In the genomic region with DNA sequence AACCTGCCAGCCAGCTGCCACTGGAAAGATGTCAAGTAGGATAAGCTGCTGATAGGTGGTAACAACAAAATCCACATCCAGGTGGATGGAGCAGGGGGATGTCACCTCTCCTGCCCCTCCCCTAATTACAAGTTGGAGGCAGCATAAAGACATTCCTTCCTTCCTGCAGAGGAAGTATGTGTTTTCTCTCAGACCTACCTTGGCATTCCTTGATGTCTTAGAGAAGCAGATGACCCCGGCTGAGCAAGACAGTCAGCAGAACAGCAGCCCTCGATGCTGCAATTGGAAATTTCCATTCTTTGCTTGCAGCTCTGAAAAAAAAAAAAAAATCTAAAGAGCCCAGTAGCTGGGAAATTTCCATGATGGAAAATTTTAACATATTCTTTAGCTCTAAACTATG, we compare ENCODE assay signal across 12 cellular contexts.
DNase-seq lines count a peak whose midpoint lies in the region; ATAC-seq lines count a peak whose summit lies in the region.
"Had no signal": no experiment of that assay in that cellular context is flagged by ENCODE, and none has a peak within 500 bp of the region (broad histone marks: within the 10 kb centered on the region; RNA-seq: fewer than 3 reads in every experiment).

No MANE protein-coding gene starts in this region.

- peaks cover 0 to 2% of the 10 kb centered on the region in 2 donors for H3K27me3 Mint-ChIP-seq in CD4-positive, alpha-beta memory T cell

- H3K4me1 Mint-ChIP-seq in CD4-positive, alpha-beta memory T cell = peaks cover 19 to 33% (median 24%) of the 10 kb centered on the region in 4 donors
- H3K4me1 Mint-ChIP-seq: nephron had no signal

- POLR2A ChIA-PET in CD4-positive, alpha-beta memory T cell (lab: Charles Lee; ENCODE audit: partially characterized antibody) = interaction anchor here (0.6 to 10.0 kb wide), 4 partner anchors 41 to 83 kb away, joined by 3 to 176 read pairs (median 8); no protein-coding TSS in a partner anchor

- no peak overlapping the region for H3K23ac ChIP-seq in mesenchymal stem cell (ENCODE audit: low read length in 2 of 2)

- CTCF ChIA-PET in CD4-positive, alpha-beta memory T cell (lab: Charles Lee; ENCODE audit: partially characterized antibody) = interaction anchor here (1.1 to 3.0 kb wide), 6 partner anchors 20 to 137 kb away, joined by 3 to 15 read pairs (median 4); no protein-coding TSS in a partner anchor

- ATAC-seq in HG02981 (IDR thresholded peaks at IDR 0.05; ENCODE audit: unreplicated experiment) (no peak), GM21619 (IDR thresholded peaks at IDR 0.05; ENCODE audit: unreplicated experiment) (no peak)

- H3K79me1 ChIP-seq in mesenchymal stem cell (replicated peaks; ENCODE audit: low read length, poor library complexity, severe bottlenecking) = no peaks in the 10 kb centered on the region

- H3K27ac ChIP-seq in CD4-positive, alpha-beta memory T cell (ENCODE audit: low read depth, low read length) = no peak overlapping the region
- H3K27ac ChIP-seq in HUES48 (ENCODE audit: low read depth, low read length) (peak overlapping the region; percentile 77), mesenchymal stem cell (ENCODE audit: low read length, poor library complexity, severe bottlenecking) (peak overlapping the region; percentile 93)

- WGBS in mesenchymal stem cell = 2% methylated on average over 2 of the region's 2 CpGs

- no peaks in the 10 kb centered on the region for H3K36me3 ChIP-seq in CD4-positive, alpha-beta memory T cell (ENCODE audit: insufficient read depth, low read length)
- H3K36me3 ChIP-seq in HUES48 (ENCODE audit: control insufficient read depth, insufficient read depth, low read length) = no peaks in the 10 kb centered on the region
- H3K36me3 ChIP-seq in mesenchymal stem cell (ENCODE audit: control insufficient read depth in 1 of 2, insufficient read depth in 2 of 2, low read depth in 1 of 2, low read length in 2 of 2) = no peaks in the 10 kb centered on the region
- H3K36me3 ChIP-seq: HAP-1 had no signal

- intact Hi-C loops in CD4-positive, alpha-beta memory T cell (cut with micrococcal nuclease) = no loop called here

- H2BK15ac ChIP-seq in mesenchymal stem cell (ENCODE audit: low read depth, poor library complexity, severe bottlenecking) = no peak overlapping the region

- peak overlapping the region; percentile 37 to 98 (median 93) for H3K27ac Mint-ChIP-seq in CD4-positive, alpha-beta memory T cell
- H3K27ac Mint-ChIP-seq: nephron had no signal

- H2BK12ac ChIP-seq in mesenchymal stem cell (ENCODE audit: low read length in 2 of 2) = peak overlapping the region; percentile 66 to 89

- H2AFZ ChIP-seq in mesenchymal stem cell (ENCODE audit: low read depth, low read length) = peak overlapping the region; percentile 29

- no peak overlapping the region for H3K9ac ChIP-seq in HUES48 (ENCODE audit: low read depth, low read length)
- H3K9ac ChIP-seq in mesenchymal stem cell (ENCODE audit: low read length) = peak overlapping the region; percentile 68

- H3K9me3 ChIP-seq in CD4-positive, alpha-beta memory T cell (ENCODE audit: control insufficient read depth in 1 of 2, low read length in 2 of 2) = no peaks in the 10 kb centered on the region
- H3K9me3 ChIP-seq in HUES48 (ENCODE audit: control insufficient read depth, insufficient read depth, low read length) (no peaks in the 10 kb centered on the region), mesenchymal stem cell (ENCODE audit: control insufficient read depth, low read length) (peaks cover 23% of the 10 kb centered on the region)
- H3K9me3 ChIP-seq: HAP-1 had no signal

- H3K4me3 ChIP-seq in CD4-positive, alpha-beta memory T cell (ENCODE audit: low read length in 2 of 2) = no peak overlapping the region
- H3K4me3 ChIP-seq in HUES48 (ENCODE audit: low read depth, low read length) = no peak overlapping the region
- H3K4me3 ChIP-seq in mesenchymal stem cell (ENCODE audit: insufficient read depth in 1 of 2, low read depth in 1 of 2, low read length in 2 of 2) = peak overlapping the region in 1 of 2 experiments; percentile 33
- H3K4me3 ChIP-seq: HAP-1 had no signal

- H2BK120ac ChIP-seq in mesenchymal stem cell (ENCODE audit: low read depth, low read length) = peak overlapping the region; percentile 34

- H3K27me3 ChIP-seq in CD4-positive, alpha-beta memory T cell (ENCODE audit: insufficient read depth, low read length) = no peaks in the 10 kb centered on the region
- H3K27me3 ChIP-seq in HUES48 (ENCODE audit: control insufficient read depth, insufficient read depth, low read length) = no peaks in the 10 kb centered on the region
- no peaks in the 10 kb centered on the region for H3K27me3 ChIP-seq in mesenchymal stem cell (ENCODE audit: control insufficient read depth in 1 of 2, insufficient read depth in 1 of 2, low read length in 2 of 2)

- peak overlapping the region; percentile 86 for H2AK5ac ChIP-seq in mesenchymal stem cell (ENCODE audit: low read length, severe bottlenecking)

- no peak overlapping the region for H4K8ac ChIP-seq in mesenchymal stem cell (ENCODE audit: low read length)

- H3K4me3 Mint-ChIP-seq in CD4-positive, alpha-beta memory T cell = no peak overlapping the region
- H3K4me3 Mint-ChIP-seq: CD8-positive, alpha-beta memory T cell; nephron had no signal

- H3K4ac ChIP-seq in mesenchymal stem cell (ENCODE audit: low read depth in 1 of 2, low read length in 2 of 2) = peak overlapping the region in 1 of 2 experiments; percentile 86

- no peak overlapping the region for H3K4me2 ChIP-seq in mesenchymal stem cell (ENCODE audit: low read length, poor library complexity, severe bottlenecking)

- H3K4me1 ChIP-seq in CD4-positive, alpha-beta memory T cell (ENCODE audit: insufficient read depth, low read length) = peaks cover 31% of the 10 kb centered on the region
- H3K4me1 ChIP-seq in HUES48 (ENCODE audit: control insufficient read depth, insufficient read depth, low read length) (peaks cover 37% of the 10 kb centered on the region), mesenchymal stem cell (ENCODE audit: control insufficient read depth, insufficient read depth, low read depth, low read length) (peaks cover 20% of the 10 kb centered on the region)
- H3K4me1 ChIP-seq: HAP-1 had no signal

- H4K91ac ChIP-seq in mesenchymal stem cell (ENCODE audit: low read length) = peak overlapping the region; percentile 68

- no peak overlapping the region for H3K14ac ChIP-seq in mesenchymal stem cell (ENCODE audit: low read length in 2 of 2)

- DNase-seq in CD4-positive, alpha-beta memory T cell = no peak
- DNase-seq in cerebellar cortex (ENCODE audit: low spot score) (peak; percentile 79), mesenchymal stem cell (peak; percentile 82), NCI-H1417 treated with DMSO at 0.1 percent for 48 hours (lab: John Stamatoyannopoulos, UW) (no peak), HPDE6-E6E7 (ENCODE audit: extremely low spot score) (no peak)
- DNase-seq: CD8-positive, alpha-beta memory T cell; NCI-H446 had no signal

- peaks cover 0 to 2% (median 0%) of the 10 kb centered on the region in 8 donors for H3K9me3 Mint-ChIP-seq in CD4-positive, alpha-beta memory T cell
- H3K9me3 Mint-ChIP-seq: CD8-positive, alpha-beta memory T cell; nephron had no signal

- H3K18ac ChIP-seq in mesenchymal stem cell (ENCODE audit: low read depth in 1 of 2, low read length in 2 of 2) = peak overlapping the region; percentile 33 to 54

- peak overlapping the region; percentile 79 for H2BK5ac ChIP-seq in mesenchymal stem cell (ENCODE audit: low read depth, low read length, poor library complexity, severe bottlenecking)

- peaks cover 0 to 2% of the 10 kb centered on the region in 2 donors for H3K36me3 Mint-ChIP-seq in CD4-positive, alpha-beta memory T cell
- H3K36me3 Mint-ChIP-seq: CD8-positive, alpha-beta memory T cell had no signal

Comparison
In these comparisons a context has a peak if more than half of its experiments do, and no peak if none do; other contexts are left out.
1. DNase-seq: peak in cerebellar cortex (single experiment) and mesenchymal stem cell (single experiment); none in CD4-positive, alpha-beta memory T cell (0 of 5), NCI-H1417 treated with DMSO at 0.1 percent for 48 hours (single experiment) and HPDE6-E6E7 (single experiment).